In the genomic region with DNA sequence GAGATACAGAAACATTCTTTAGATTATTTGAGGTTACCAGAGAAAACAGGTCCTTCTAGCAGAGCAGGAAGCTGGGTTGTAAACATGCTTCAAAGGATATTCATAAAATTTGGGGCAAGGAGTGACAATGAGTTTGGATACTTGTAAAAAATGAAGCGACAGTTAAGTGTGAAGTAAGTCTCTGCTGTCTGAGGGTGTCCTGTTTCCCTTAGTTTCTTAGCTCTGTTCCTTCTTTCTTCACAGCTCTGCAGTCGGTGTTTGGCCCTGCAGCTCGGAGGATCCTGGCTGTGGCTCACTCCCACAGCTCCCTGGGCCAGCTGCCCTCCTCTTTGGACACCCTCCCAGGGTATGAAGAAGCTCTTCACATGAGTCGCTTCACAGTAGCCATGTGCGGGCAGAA, we compare ENCODE assay signal across 21 cellular contexts. TPM values are rescaled to one million over a fixed set of nuclear protein-coding genes. Genes with fewer than 3 reads are reported as not detected.
DNase-seq lines count a peak whose midpoint lies in the region; ATAC-seq, FAIRE-seq and TF ChIP-seq lines count a peak whose summit lies in the region.
"Had no signal": no experiment of that assay in that cellular context is flagged by ENCODE, and none has a peak within 500 bp of the region (broad histone marks: within the 10 kb centered on the region; RNA-seq: fewer than 3 reads in every experiment).

No MANE protein-coding gene starts in this region.

- H4K20me1 ChIP-seq in astrocyte (ENCODE audit: insufficient read depth, low read length), result no peaks in the 10 kb centered on the region

- 19% methylated on average over 5 of the region's 5 CpGs for WGBS in prostate gland

- intact Hi-C loops in left cardiac atrium (cut with DNase I) (loop anchor here in 1 of 2 donors (1.0 kb wide), 1 partner anchor 36 kb away; no protein-coding TSS in a partner anchor), prostate gland (cut with DNase I) (loop anchor here (2.0 kb wide), 1 partner anchor 37 kb away; no protein-coding TSS in a partner anchor)

- H3K4me1 Mint-ChIP-seq in astrocyte (ENCODE audit: low read depth, unreplicated experiment), result peaks cover 21% of the 10 kb centered on the region
- peaks cover 2% of the 10 kb centered on the region for H3K4me1 Mint-ChIP-seq in activated CD4-positive, alpha-beta T cell treated with anti-CD3 and anti-CD28 coated beads, Interleukin-2, amount 10 ng/mL, durations not matched to agents 7 days and 5 days

- no peaks in the 10 kb centered on the region for H3K36me3 ChIP-seq in astrocyte (ENCODE audit: insufficient read depth, low read length)
- H3K36me3 ChIP-seq in prostate gland, result no peaks in the 10 kb centered on the region
- H3K36me3 ChIP-seq: HAP-1, uterus had no signal

- no peak overlapping the region for H2AFZ ChIP-seq in astrocyte (ENCODE audit: low read depth, low read length)

- H3K4me3 Mint-ChIP-seq in astrocyte (ENCODE audit: unreplicated experiment), result no peak overlapping the region
- H3K4me3 Mint-ChIP-seq in activated CD4-positive, alpha-beta T cell treated with anti-CD3 and anti-CD28 coated beads, Interleukin-2, amount 10 ng/mL, durations not matched to agents 7 days and 5 days, result no peak overlapping the region
- H3K4me3 Mint-ChIP-seq: activated CD8-positive, alpha-beta T cell treated with anti-CD3 and anti-CD28 coated beads for 36 hours; naive thymus-derived CD4-positive, alpha-beta T cell had no signal

- TF ChIP-seq POLR2A in prostate gland (IDR thresholded peaks at IDR 0.05), result no peak

- no peaks in the 10 kb centered on the region for H3K79me2 ChIP-seq in astrocyte (ENCODE audit: insufficient read depth, low read length)

- peak; percentile 50 to 83 for ATAC-seq in left cardiac atrium
- no peak for ATAC-seq in GM21786 (IDR thresholded peaks at IDR 0.05; ENCODE audit: unreplicated experiment)
- ATAC-seq: activated CD8-positive, alpha-beta T cell treated with anti-CD3 and anti-CD28 coated beads for 36 hours; naive thymus-derived CD4-positive, alpha-beta T cell had no signal

- H3K4me3 ChIP-seq in astrocyte (ENCODE audit: insufficient read depth, low read depth, low read length) (no peak overlapping the region), prostate gland (no peak overlapping the region)
- H3K4me3 ChIP-seq: HAP-1, uterus had no signal

- no peaks in the 10 kb centered on the region for H3K27me3 Mint-ChIP-seq in astrocyte (ENCODE audit: low read depth, unreplicated experiment)
- H3K27me3 Mint-ChIP-seq in activated CD4-positive, alpha-beta T cell treated with anti-CD3 and anti-CD28 coated beads, Interleukin-2, amount 10 ng/mL, durations not matched to agents 7 days and 5 days, result peaks cover 26% of the 10 kb centered on the region

- POLR2A ChIA-PET in activated CD4-positive, alpha-beta T cell treated with anti-CD3 and anti-CD28 coated beads, Interleukin-2, amount 10 ng/mL, durations not matched to agents 7 days and 5 days (lab: Charles Lee), result no interaction called here

- no peak overlapping the region for H3K27ac Mint-ChIP-seq in astrocyte (ENCODE audit: unreplicated experiment)
- no peak overlapping the region for H3K27ac Mint-ChIP-seq in activated CD4-positive, alpha-beta T cell treated with anti-CD3 and anti-CD28 coated beads, Interleukin-2, amount 10 ng/mL, durations not matched to agents 7 days and 5 days
- H3K27ac Mint-ChIP-seq: activated CD8-positive, alpha-beta T cell treated with anti-CD3 and anti-CD28 coated beads for 36 hours; naive thymus-derived CD4-positive, alpha-beta T cell had no signal

- H3K27me3 ChIP-seq in astrocyte (ENCODE audit: insufficient read depth, low read length) (no peaks in the 10 kb centered on the region), prostate gland (replicated peaks; ENCODE audit: insufficient read depth) (no peaks in the 10 kb centered on the region)
- H3K27me3 ChIP-seq: uterus had no signal

- no peaks in the 10 kb centered on the region for H3K9me3 Mint-ChIP-seq in astrocyte (ENCODE audit: unreplicated experiment)
- no peaks in the 10 kb centered on the region for H3K9me3 Mint-ChIP-seq in activated CD4-positive, alpha-beta T cell treated with anti-CD3 and anti-CD28 coated beads, Interleukin-2, amount 10 ng/mL, durations not matched to agents 7 days and 5 days
- H3K9me3 Mint-ChIP-seq: activated CD8-positive, alpha-beta T cell treated with anti-CD3 and anti-CD28 coated beads for 36 hours; naive thymus-derived CD4-positive, alpha-beta T cell had no signal

- FAIRE-seq in astrocyte (lab: Jason Lieb, UNC), result peak; percentile 47
- FAIRE-seq: kidney had no signal

- H3K27ac ChIP-seq in astrocyte (ENCODE audit: low read depth, low read length), result no peak overlapping the region
- H3K27ac ChIP-seq in prostate gland, result peak overlapping the region in 1 of 2 donors; percentile 43
- H3K27ac ChIP-seq: C4-2B, uterus had no signal

- DNase-seq in GM03348 (ENCODE audit: low spot score) (peak; percentile 48), astrocyte (ENCODE audit: low read depth) (peak; percentile 32), left cardiac atrium (peak; percentile 34), prostate gland (ENCODE audit: low spot score) (peak; percentile 37), ecto neural progenitor cell (ENCODE audit: low spot score) (no peak), DMS153 treated with DMSO at 0.1 percent for 48 hours (lab: John Stamatoyannopoulos, UW; ENCODE audit: unreplicated experiment) (no peak)
- DNase-seq in activated CD4-positive, alpha-beta T cell treated with anti-CD3 and anti-CD28 coated beads, Interleukin-2, amount 10 ng/mL, durations not matched to agents 7 days and 5 days, result no peak
- DNase-seq: activated CD8-positive, alpha-beta T cell treated with anti-CD3 and anti-CD28 coated beads for 36 hours; activated effector memory CD4-positive, alpha-beta T cell treated with anti-CD3 and anti-CD28 coated beads, Interleukin-2, amount 50 U/mL, for 16 hours; aorta; dermis blood vessel endothelial cell; kidney; naive thymus-derived CD4-positive, alpha-beta T cell; NCI-H2029; NCI-H748 treated with DMSO at 0.1 percent for 48 hours; SHP77; stimulated activated naive CD4-positive, alpha-beta T cell had no signal

- no peak overlapping the region for H3K4me2 ChIP-seq in astrocyte (ENCODE audit: low read length)

- CTCF ChIA-PET in activated CD4-positive, alpha-beta T cell treated with anti-CD3 and anti-CD28 coated beads, Interleukin-2, amount 10 ng/mL, durations not matched to agents 7 days and 5 days (lab: Charles Lee), result interaction anchor here (0.6 to 1.1 kb wide), 4 partner anchors 36 to 1938 kb away, joined by 3 to 5 read pairs (median 4); no protein-coding TSS in a partner anchor

- no peaks in the 10 kb centered on the region for H3K36me3 Mint-ChIP-seq in astrocyte (ENCODE audit: low read depth, unreplicated experiment)
- no peaks in the 10 kb centered on the region for H3K36me3 Mint-ChIP-seq in activated CD4-positive, alpha-beta T cell treated with anti-CD3 and anti-CD28 coated beads, Interleukin-2, amount 10 ng/mL, durations not matched to agents 7 days and 5 days (ENCODE audit: low read depth)
- H3K36me3 Mint-ChIP-seq: naive thymus-derived CD4-positive, alpha-beta T cell had no signal

- no peaks in the 10 kb centered on the region for H3K9me3 ChIP-seq in astrocyte (ENCODE audit: insufficient read depth, low read depth, low read length)
- no peaks in the 10 kb centered on the region for H3K9me3 ChIP-seq in prostate gland
- H3K9me3 ChIP-seq: HAP-1, uterus had no signal

- TF ChIP-seq CTCF in astrocyte (IDR thresholded peaks at IDR 0.05; ENCODE audit: insufficient read depth, low read depth, low read length) (no peak), prostate gland (IDR thresholded peaks at IDR 0.05) (no peak)

- peaks cover 11% of the 10 kb centered on the region for H3K4me1 ChIP-seq in astrocyte (ENCODE audit: insufficient read depth, low read length)
- no peaks in the 10 kb centered on the region for H3K4me1 ChIP-seq in prostate gland (replicated peaks)
- H3K4me1 ChIP-seq: uterus had no signal

- H3K9ac ChIP-seq in astrocyte (ENCODE audit: low read length), result no peak overlapping the region

RNA-seq across cellular contexts. Expression of a gene that starts 10.8 kb away (rescaled TPM):
- 0.45 TPM in 1 of 2 replicates, not detected in the other for total RNA-seq in astrocyte
- total RNA-seq in left cardiac atrium, result not detected
- under 1 TPM in 1 of 2 donors, not detected in 1; 0.17 TPM for total RNA-seq in prostate gland
- total RNA-seq in activated CD4-positive, alpha-beta T cell treated with anti-CD3 and anti-CD28 coated beads, Interleukin-2, amount 10 ng/mL, durations not matched to agents 7 days and 5 days, result not detected
- total RNA-seq: activated CD8-positive, alpha-beta T cell treated with anti-CD3 and anti-CD28 coated beads for 36 hours; dermis blood vessel endothelial cell; uterus had no signal

RNA-seq across cellular contexts. Expression of a gene that starts 17.7 kb away (rescaled TPM):
- total RNA-seq in astrocyte, result 0.96 and 0.98 TPM in 2 replicates
- total RNA-seq in left cardiac atrium, result under 1 TPM in 1 of 2 donors, not detected in 1; 0.60 TPM
- 1 to 10 TPM; 1.2 to 2.1 TPM for total RNA-seq in prostate gland
- not detected for total RNA-seq in activated CD4-positive, alpha-beta T cell treated with anti-CD3 and anti-CD28 coated beads, Interleukin-2, amount 10 ng/mL, durations not matched to agents 7 days and 5 days
- total RNA-seq: activated CD8-positive, alpha-beta T cell treated with anti-CD3 and anti-CD28 coated beads for 36 hours; dermis blood vessel endothelial cell had no signal

RNA-seq across cellular contexts. Expression of a gene that starts 23.0 kb away (rescaled TPM):
- total RNA-seq in astrocyte, result 108 and 119 TPM in 2 replicates
- 100 to 1,000 TPM; 167 to 280 TPM for total RNA-seq in left cardiac atrium
- 10 to 100 TPM; 78.2 to 95.9 TPM for total RNA-seq in prostate gland
- total RNA-seq in activated CD4-positive, alpha-beta T cell treated with anti-CD3 and anti-CD28 coated beads, Interleukin-2, amount 10 ng/mL, durations not matched to agents 7 days and 5 days, result 1 to 10 TPM; 5.5 to 6.3 TPM

RNA-seq across cellular contexts. Expression of a gene that starts 59.7 kb away (rescaled TPM):
- total RNA-seq in astrocyte (1.1 and 1.4 TPM in 2 replicates), left cardiac atrium (10 to 100 TPM in 1 of 2 donors, 1 to 10 TPM in 1; 7.4 to 10.4 TPM), prostate gland (1 to 10 TPM; 3.4 to 4.6 TPM)
- total RNA-seq in activated CD4-positive, alpha-beta T cell treated with anti-CD3 and anti-CD28 coated beads, Interleukin-2, amount 10 ng/mL, durations not matched to agents 7 days and 5 days, result not detected
- total RNA-seq: activated CD8-positive, alpha-beta T cell treated with anti-CD3 and anti-CD28 coated beads for 36 hours had no signal

Comparison
In these comparisons a context has a peak if more than half of its experiments do, and no peak if none do; other contexts are left out.
1. DNase-seq: peak in GM03348 (single experiment), astrocyte (single experiment), left cardiac atrium (single experiment) and prostate gland (single experiment); none in ecto neural progenitor cell (single experiment), DMS153 treated with DMSO at 0.1 percent for 48 hours (single experiment) and activated CD4-positive, alpha-beta T cell treated with anti-CD3 and anti-CD28 coated beads, Interleukin-2, amount 10 ng/mL, durations not matched to agents 7 days and 5 days (single experiment).
2. RNA of a gene that starts 23.0 kb away (total RNA-seq): 167 to 280 TPM in left cardiac atrium, 108 to 119 TPM in astrocyte and 78.2 to 95.9 TPM in prostate gland; 5.5 to 6.3 TPM in activated CD4-positive, alpha-beta T cell treated with anti-CD3 and anti-CD28 coated beads, Interleukin-2, amount 10 ng/mL, durations not matched to agents 7 days and 5 days; every median in the first group is over 10 times any median in the second.